ENCODE assay signal across 9 cellular contexts in the genomic region with DNA sequence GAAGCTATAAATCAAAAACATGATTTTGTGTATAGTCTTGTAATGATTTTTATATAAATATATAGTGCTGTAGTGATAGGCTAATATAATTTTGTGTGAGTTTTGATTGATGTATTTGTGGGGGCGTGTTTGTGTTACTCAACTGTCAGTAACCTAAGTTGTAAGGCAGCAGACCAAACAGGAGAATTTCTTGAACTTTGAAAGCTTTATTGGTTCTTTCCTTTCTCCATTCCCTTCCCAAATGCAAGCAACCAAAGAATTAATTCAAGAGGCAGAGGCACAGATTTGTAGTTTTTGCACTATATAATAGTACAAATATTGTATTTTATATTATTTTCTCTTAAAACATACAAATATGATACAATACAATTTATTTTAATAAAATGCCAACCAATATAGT.
"Had no signal": no experiment of that assay in that cellular context is flagged by ENCODE, and none has a peak within 500 bp of the region (broad histone marks: within the 10 kb centered on the region; RNA-seq: fewer than 3 reads in every experiment).

No MANE protein-coding gene starts in this region.

- H3K27ac ChIP-seq: KMS-11 had no signal

- FAIRE-seq: H1, H54, HTR-8/SVneo had no signal

- DNase-seq: H9, HCEC 1CT, IMR-90, KBM-7 had no signal

- H3K4me2 ChIP-seq: GM23338, KMS-11 had no signal

- H3K4me3 ChIP-seq: GM23338 had no signal

- H3K9me3 Mint-ChIP-seq: GM23338, H9 had no signal

- H2AFZ ChIP-seq: GM23338 had no signal

- H3K4me3 Mint-ChIP-seq: GM23338, H9 had no signal

- ATAC-seq: GM23338 had no signal

- H3K9ac ChIP-seq: KMS-11 had no signal
